Comparison of ENCODE assay signal across 8 cellular contexts in the genomic region with DNA sequence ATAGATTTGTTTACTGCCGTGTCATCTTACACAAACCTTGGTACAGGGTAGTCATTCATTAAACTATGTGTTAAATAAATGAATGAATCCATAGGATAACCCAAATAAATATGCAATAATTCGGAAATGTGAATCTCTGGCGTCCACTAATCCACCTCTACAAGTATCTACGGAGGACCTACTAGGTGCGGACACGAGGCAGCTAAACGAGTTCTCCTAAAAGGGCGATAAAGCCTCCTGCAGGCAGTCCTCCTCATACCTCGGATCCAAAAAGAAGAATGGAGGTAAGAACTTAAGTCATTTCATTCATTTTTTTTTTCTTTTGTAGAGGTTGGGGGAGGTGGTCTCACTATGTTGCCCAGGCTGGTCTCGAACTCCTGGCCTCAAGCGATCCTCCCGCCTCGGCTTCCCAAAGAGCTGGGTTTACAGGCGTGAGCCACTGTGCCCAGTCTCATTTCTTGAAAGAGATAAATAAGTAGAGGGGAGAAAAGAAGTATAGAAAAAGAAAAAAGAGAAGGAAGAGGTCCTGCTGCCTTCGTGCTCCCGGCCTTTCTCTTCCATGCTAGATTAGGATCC. TPM values are rescaled to one million over a fixed set of nuclear protein-coding genes. Genes with fewer than 3 reads are reported as not detected.
DNase-seq lines count a peak whose midpoint lies in the region; ATAC-seq, FAIRE-seq and TF ChIP-seq lines count a peak whose summit lies in the region.

No MANE protein-coding gene starts in this region.

- H3K36me3 ChIP-seq in adipocyte (ENCODE audit: control insufficient read depth, insufficient read depth, low read length, severe bottlenecking) (peaks cover 32% of the 10 kb centered on the region), HepG2 (replicated peaks in 1 of 2; ENCODE audit: control insufficient read depth in 1 of 2, insufficient read depth in 2 of 2, low read length in 2 of 2) (peaks cover 11 to 24% of the 10 kb centered on the region in 2 experiments)

- TF ChIP-seq CTCF in HepG2 (CRISPR knock-in tag; IDR thresholded peaks at IDR 0.05) (no peak), type B pancreatic cell (conservative IDR thresholded peaks at IDR 0.05) (no peak)

- peak overlapping the region; percentile 99 for H3K27ac Mint-ChIP-seq in activated T-cell treated with anti-CD3 and anti-CD28 coated beads, Interleukin-2, amount 50 U/mL, for 72 hours
- peak overlapping the region; percentile 99 for H3K27ac Mint-ChIP-seq in type B pancreatic cell

- peak overlapping the region; percentile 91 for H3K4me2 ChIP-seq in HepG2 (ENCODE audit: low read depth, low read length)

- H3K9me3 Mint-ChIP-seq in activated T-cell treated with anti-CD3 and anti-CD28 coated beads, Interleukin-2, amount 50 U/mL, for 72 hours = no peaks in the 10 kb centered on the region
- no peaks in the 10 kb centered on the region for H3K9me3 Mint-ChIP-seq in type B pancreatic cell

- ATAC-seq in activated T-cell treated with anti-CD3 and anti-CD28 coated beads, Interleukin-2, amount 50 U/mL, for 72 hours (replicated peaks in 1 of 2) = no peak
- ATAC-seq in HepG2 = peak; percentile 11; the same call in 1 of the 3 replicates

- no peak for TF ChIP-seq RAD21 in HepG2 (CRISPR knock-in tag; IDR thresholded peaks at IDR 0.05)

- no peaks in the 10 kb centered on the region for H3K27me3 Mint-ChIP-seq in activated T-cell treated with anti-CD3 and anti-CD28 coated beads, Interleukin-2, amount 50 U/mL, for 72 hours (ENCODE audit: low read depth)
- no peaks in the 10 kb centered on the region for H3K27me3 Mint-ChIP-seq in type B pancreatic cell

- WGBS in HepG2 (ENCODE audit: low lambda C conversion rate) = 20% methylated on average over 16 of the region's 16 CpGs

- H3K9me3 ChIP-seq in adipocyte (ENCODE audit: control insufficient read depth, low read length) = no peaks in the 10 kb centered on the region
- H3K9me3 ChIP-seq in HepG2 (ENCODE audit: low read length) = no peaks in the 10 kb centered on the region

- BruUV-seq in HepG2 (replicated peaks; lab: Mats Ljungman, UMichigan) = TSS peak; percentile 80

- no peak for DNase-seq in activated T-cell treated with anti-CD3 and anti-CD28 coated beads, Interleukin-2, amount 50 U/mL, for 72 hours
- DNase-seq in activated T-cell treated with anti-CD3 and anti-CD28 coated beads, Interleukin-2, amount 50 U/mL, for 1 hour = no peak
- peak; percentile 10 for DNase-seq in adipocyte (ENCODE audit: low read depth)
- no peak for DNase-seq in HepG2 (ENCODE audit: low spot score)
- DNase-seq in type B pancreatic cell (ENCODE audit: extremely low spot score, unreplicated experiment) = no peak
- no peak for DNase-seq in NCI-H146 (lab: John Stamatoyannopoulos, UW)
- no peak for DNase-seq in HPDE6-E6E7 (ENCODE audit: extremely low spot score)
- DNase-seq in ACHN = no peak

- POLR2A ChIA-PET in HepG2 (lab: Yijun Ruan, JAX) = interaction anchor here (0.7 to 0.8 kb wide), 2 partner anchors 10 to 14 kb away, joined by 4 to 7 read pairs; no protein-coding TSS in a partner anchor

- H3K27ac ChIP-seq in HepG2 (ENCODE audit: extremely low read length, insufficient read depth, low read length) = peak overlapping the region; percentile 94

- peaks cover 32% of the 10 kb centered on the region for H3K4me1 ChIP-seq in adipocyte (ENCODE audit: control insufficient read depth, insufficient read depth, low read length)
- peaks cover 46% of the 10 kb centered on the region for H3K4me1 ChIP-seq in HepG2 (ENCODE audit: insufficient read depth, low read length)

- H2AFZ ChIP-seq in HepG2 (ENCODE audit: low read length) = peak overlapping the region; percentile 89

- peaks cover 14 to 28% of the 10 kb centered on the region in 2 donors for H3K36me3 Mint-ChIP-seq in activated T-cell treated with anti-CD3 and anti-CD28 coated beads, Interleukin-2, amount 50 U/mL, for 72 hours (ENCODE audit: insufficient read depth in 2 of 2)
- H3K36me3 Mint-ChIP-seq in type B pancreatic cell = peaks cover 24% of the 10 kb centered on the region

- FAIRE-seq in HepG2 (lab: Jason Lieb, UNC) = no peak

- H3K9ac ChIP-seq in adipocyte (ENCODE audit: low read length) (peak overlapping the region; percentile 97), HepG2 (ENCODE audit: insufficient read depth, low read depth, low read length) (peak overlapping the region; percentile 96)

- H3K4me3 ChIP-seq in adipocyte (ENCODE audit: low read length) (peak overlapping the region; percentile 95), HepG2 (replicated peaks in 1 of 3; ENCODE audit: insufficient read depth in 1 of 3, low read depth in 2 of 3, low read length in 3 of 3) (peak overlapping the region; percentile 42 to 90 (median 82))

- H3K4me3 Mint-ChIP-seq in activated T-cell treated with anti-CD3 and anti-CD28 coated beads, Interleukin-2, amount 50 U/mL, for 72 hours = peak overlapping the region; percentile 94 to 97
- H3K4me3 Mint-ChIP-seq in type B pancreatic cell = peak overlapping the region; percentile 98

- H3K27me3 ChIP-seq in adipocyte (replicated peaks; ENCODE audit: control insufficient read depth, insufficient read depth, low read length) = no peaks in the 10 kb centered on the region
- no peaks in the 10 kb centered on the region; a peak in 1 of 5 replicates for H3K27me3 ChIP-seq in HepG2 (ENCODE audit: control insufficient read depth in 1 of 2, insufficient read depth in 2 of 2, low read length in 2 of 2)

- no peak for TF ChIP-seq EP300 in HepG2 (IDR thresholded peaks at IDR 0.05; ENCODE audit: low read depth in 2 of 2, low read length in 2 of 2)
- TF ChIP-seq EP300 in HepG2 (CRISPR knock-in tag; IDR thresholded peaks at IDR 0.05; ENCODE audit: borderline replicate concordance) = no peak

- TF ChIP-seq POLR2A in HepG2 (IDR thresholded peaks at IDR 0.05; ENCODE audit: insufficient read depth in 1 of 2, low read depth in 2 of 2, low read length in 2 of 2) = no peak

- intact Hi-C loops in HepG2 (cut with micrococcal nuclease; ENCODE audit: unreplicated experiment) = no loop called here

- peaks cover 39% of the 10 kb centered on the region for H3K79me2 ChIP-seq in HepG2 (ENCODE audit: insufficient read depth, low read length)

- CTCF ChIA-PET in HepG2 (lab: Yijun Ruan, JAX; ENCODE audit: low intra/inter-chr PET ratio, low total read pairs) = interaction anchor here (1.0 kb wide), 1 partner anchor 44 kb away, joined by 3 read pairs; no protein-coding TSS in a partner anchor

- peaks cover 51% of the 10 kb centered on the region for H3K4me1 Mint-ChIP-seq in activated T-cell treated with anti-CD3 and anti-CD28 coated beads, Interleukin-2, amount 50 U/mL, for 72 hours (ENCODE audit: low read depth)
- peaks cover 18% of the 10 kb centered on the region for H3K4me1 Mint-ChIP-seq in type B pancreatic cell (ENCODE audit: unreplicated experiment)

- in situ Hi-C loops in HepG2 (cut with HindIII; ENCODE audit: extremely low pct_ligation_motif_present, low pct_unique_long_range_greater_than_20kb) = no loop called here
- in situ Hi-C loops in ACHN (cut with HindIII; ENCODE audit: low pct_ligation_motif_present, low pct_unique_long_range_greater_than_20kb, low sequenced_read_pairs) = no loop called here

- peaks cover 31% of the 10 kb centered on the region for H4K20me1 ChIP-seq in HepG2 (ENCODE audit: insufficient read depth, low read length)

RNA-seq across cellular contexts. Expression of a gene that starts 0.7 kb away (rescaled TPM):
- 1,000 to 10,000 TPM; 1,788 to 1,874 TPM for total RNA-seq in activated T-cell treated with anti-CD3 and anti-CD28 coated beads, Interleukin-2, amount 50 U/mL, for 72 hours
- 1,582 and 1,828 TPM in 2 replicates for total RNA-seq in HepG2 (2016; rRNA removed; fragmentation: Illumina TruSeq; extraction: Trizol)
- 1,696 and 1,837 TPM in 2 replicates for total RNA-seq in HepG2 (2016; cell fraction: cytosol; rRNA removed; fragmentation: Illumina TruSeq; extraction: Trizol; ENCODE audit: low read depth)
- total RNA-seq in HepG2 (2016; cell fraction: insoluble cytoplasmic fraction; rRNA removed; fragmentation: Illumina TruSeq; extraction: Trizol) = 1,614 and 1,854 TPM in 2 replicates
- total RNA-seq in HepG2 (2016; cell fraction: membrane; rRNA removed; fragmentation: Illumina TruSeq; extraction: Trizol) = 2,885 and 2,896 TPM in 2 replicates
- 536 and 570 TPM in 2 replicates for total RNA-seq in HepG2 (2016; cell fraction: nucleus; rRNA removed; fragmentation: Illumina TruSeq; extraction: Trizol)
- polyA plus RNA-seq in HepG2 (2011; rRNA removed) = 821 and 1,001 TPM in 2 replicates
- polyA plus RNA-seq in HepG2 (2011; cell fraction: cytosol; rRNA removed) = 439 and 690 TPM in 2 replicates
- polyA plus RNA-seq in HepG2 (2011; cell fraction: nucleus; rRNA removed) = 155 and 199 TPM in 2 replicates
- 2,415 and 2,431 TPM in 2 replicates for polyA plus RNA-seq in HepG2 (2012)
- 1,871 and 1,975 TPM in 2 replicates for polyA plus RNA-seq in HepG2 (2016; cell fraction: cytosol; fragmentation: Illumina TruSeq; extraction: Trizol; ENCODE audit: low read depth)
- polyA plus RNA-seq in HepG2 (2016; cell fraction: insoluble cytoplasmic fraction; fragmentation: Illumina TruSeq; extraction: Trizol; ENCODE audit: low read depth) = 1,486 and 1,548 TPM in 2 replicates
- 2,231 and 2,379 TPM in 2 replicates for polyA plus RNA-seq in HepG2 (2016; cell fraction: membrane; fragmentation: Illumina TruSeq; extraction: Trizol; ENCODE audit: low read depth)
- 898 and 917 TPM in 2 replicates for polyA plus RNA-seq in HepG2 (2016; cell fraction: nucleus; fragmentation: Illumina TruSeq; extraction: Trizol; ENCODE audit: insufficient read depth, low read depth)
- 39.0 and 111 TPM in 2 replicates for polyA minus RNA-seq in HepG2 (2011; rRNA and poly(A)+ RNA removed; ENCODE audit: low replicate concordance)
- 190 and 222 TPM in 2 replicates for polyA minus RNA-seq in HepG2 (2011; cell fraction: cytosol; rRNA and poly(A)+ RNA removed)
- 95.4 and 108 TPM in 2 replicates for polyA minus RNA-seq in HepG2 (2011; cell fraction: nucleus; rRNA and poly(A)+ RNA removed)
- 1,179 and 1,301 TPM in 2 replicates for total RNA-seq in type B pancreatic cell (ENCODE audit: low replicate concordance)

RNA-seq across cellular contexts. Expression of a gene that starts 10.7 kb away (rescaled TPM):
- total RNA-seq in activated T-cell treated with anti-CD3 and anti-CD28 coated beads, Interleukin-2, amount 50 U/mL, for 72 hours = 1 to 10 TPM; 5.4 to 6.5 TPM
- total RNA-seq in HepG2 (2016; rRNA removed; fragmentation: Illumina TruSeq; extraction: Trizol) (1.1 and 1.2 TPM in 2 replicates), type B pancreatic cell (ENCODE audit: low replicate concordance) (10.0 and 10.8 TPM in 2 replicates)
- total RNA-seq in HepG2 (2016; cell fraction: cytosol; rRNA removed; fragmentation: Illumina TruSeq; extraction: Trizol; ENCODE audit: low read depth) = 1.1 and 1.4 TPM in 2 replicates
- 1.4 and 1.7 TPM in 2 replicates for total RNA-seq in HepG2 (2016; cell fraction: insoluble cytoplasmic fraction; rRNA removed; fragmentation: Illumina TruSeq; extraction: Trizol)
- 0.76 and 1.5 TPM in 2 replicates for total RNA-seq in HepG2 (2016; cell fraction: membrane; rRNA removed; fragmentation: Illumina TruSeq; extraction: Trizol)
- total RNA-seq in HepG2 (2016; cell fraction: nucleus; rRNA removed; fragmentation: Illumina TruSeq; extraction: Trizol) = 2.3 and 3.3 TPM in 2 replicates
- polyA plus RNA-seq in HepG2 (2011; rRNA removed) = 1.6 and 1.8 TPM in 2 replicates
- 1.2 TPM in 2 replicates for polyA plus RNA-seq in HepG2 (2011; cell fraction: cytosol; rRNA removed)
- 1.4 and 1.7 TPM in 2 replicates for polyA plus RNA-seq in HepG2 (2011; cell fraction: nucleus; rRNA removed)
- 0.71 and 1.1 TPM in 2 replicates for polyA plus RNA-seq in HepG2 (2012)
- polyA plus RNA-seq in HepG2 (2016; cell fraction: cytosol; fragmentation: Illumina TruSeq; extraction: Trizol; ENCODE audit: low read depth) = 0.15 TPM in 1 of 2 replicates, not detected in the other
- polyA plus RNA-seq in HepG2 (2016; cell fraction: insoluble cytoplasmic fraction; fragmentation: Illumina TruSeq; extraction: Trizol; ENCODE audit: low read depth) = 0.75 and 0.84 TPM in 2 replicates
- polyA plus RNA-seq in HepG2 (2016; cell fraction: membrane; fragmentation: Illumina TruSeq; extraction: Trizol; ENCODE audit: low read depth) = 0.14 and 0.26 TPM in 2 replicates
- 1.8 and 2.3 TPM in 2 replicates for polyA plus RNA-seq in HepG2 (2016; cell fraction: nucleus; fragmentation: Illumina TruSeq; extraction: Trizol; ENCODE audit: insufficient read depth, low read depth)
- 5.8 and 6.4 TPM in 2 replicates for polyA minus RNA-seq in HepG2 (2011; rRNA and poly(A)+ RNA removed; ENCODE audit: low replicate concordance)
- polyA minus RNA-seq in HepG2 (2011; cell fraction: cytosol; rRNA and poly(A)+ RNA removed) = 1.8 and 2.3 TPM in 2 replicates
- polyA minus RNA-seq in HepG2 (2011; cell fraction: nucleus; rRNA and poly(A)+ RNA removed) = 4.4 and 5.5 TPM in 2 replicates
